Comparison of ENCODE assay signal across 8 cellular contexts in genomic region chrX:47568656-47569295, GRCh38. TPM values are rescaled to one million over a fixed set of nuclear protein-coding genes. Genes with fewer than 3 reads are reported as not detected.
DNase-seq lines count a peak whose midpoint lies in the region; ATAC-seq and TF ChIP-seq lines count a peak whose summit lies in the region.

No MANE protein-coding gene starts in this region.

- H3K4me3 Mint-ChIP-seq in activated T-cell treated with anti-CD3 and anti-CD28 coated beads, Interleukin-2, amount 50 U/mL, for 24 hours, result no peak overlapping the region

- DNase-seq in activated T-cell treated with anti-CD3 and anti-CD28 coated beads, Interleukin-2, amount 50 U/mL, for 1 hour, result peak; percentile 38
- no peak for DNase-seq in activated T-cell treated with anti-CD3 and anti-CD28 coated beads, Interleukin-2, amount 50 U/mL, for 24 hours
- DNase-seq in SW480 (ENCODE audit: low spot score) (peak; percentile 13), fibroblast of lung (ENCODE audit: low read depth in 2 of 2) (no peak), hippocampal formation (lab: John Stamatoyannopoulos, UW) (no peak), lower leg skin (ENCODE audit: low spot score in 2 of 2) (no peak), HuH-7.5 (ENCODE audit: low spot score) (no peak)
- peak; percentile 44 for DNase-seq in stimulated activated naive CD8-positive, alpha-beta T cell treated with anti-CD3 and anti-CD28 coated beads, Interleukin-15, Interleukin-2, amounts not matched to agents 100 U/mL and 50 U/mL, for 24 hours

- no peaks in the 10 kb centered on the region for H3K9me3 Mint-ChIP-seq in activated T-cell treated with anti-CD3 and anti-CD28 coated beads, Interleukin-2, amount 50 U/mL, for 24 hours

- no peaks in the 10 kb centered on the region for H4K20me1 ChIP-seq in fibroblast of lung (ENCODE audit: control insufficient read depth, extremely low read depth, insufficient read depth, low read length)

- no peak for TF ChIP-seq POLR2A in lower leg skin (IDR thresholded peaks at IDR 0.05)

- H3K36me3 ChIP-seq in fibroblast of lung (ENCODE audit: control insufficient read depth, insufficient read depth, low read length), result peaks cover 3% of the 10 kb centered on the region

- no peak overlapping the region for H3K4me2 ChIP-seq in fibroblast of lung (ENCODE audit: extremely low read depth, insufficient read depth, low read length)

- TF ChIP-seq CTCF in fibroblast of lung (conservative IDR thresholded peaks at IDR 0.05 in 1 of 2, IDR thresholded peaks at IDR 0.05 in 1 of 2; ENCODE audit: low read depth in 1 of 2, low read length in 2 of 2) (peak; percentile 16 to 38), lower leg skin (IDR thresholded peaks at IDR 0.05) (no peak)

- intact Hi-C loops in lower leg skin (cut with DNase I; ENCODE audit: low total_unique reads), result no loop called here

- no peaks in the 10 kb centered on the region for H3K9me3 ChIP-seq in fibroblast of lung (ENCODE audit: control insufficient read depth, insufficient read depth, low read depth, low read length)

- H2AFZ ChIP-seq in fibroblast of lung (ENCODE audit: low read length), result no peak overlapping the region

- peaks cover 80% of the 10 kb centered on the region for H3K36me3 Mint-ChIP-seq in activated T-cell treated with anti-CD3 and anti-CD28 coated beads, Interleukin-2, amount 50 U/mL, for 24 hours (ENCODE audit: low read depth)

- no peak overlapping the region for H3K4me3 ChIP-seq in fibroblast of lung (replicated peaks in 1 of 4; ENCODE audit: control extremely low read depth in 1 of 4, insufficient read depth in 1 of 4, low read depth in 3 of 4, low read length in 4 of 4)
- H3K4me3 ChIP-seq in lower leg skin (ENCODE audit: low read depth, poor library complexity, severe bottlenecking), result no peak overlapping the region

- H3K4me1 ChIP-seq in fibroblast of lung (ENCODE audit: control insufficient read depth, extremely low read depth, insufficient read depth, low read length), result no peaks in the 10 kb centered on the region

- H3K9ac ChIP-seq in fibroblast of lung (ENCODE audit: insufficient read depth, low read length), result no peak overlapping the region

- no peak overlapping the region for H3K27ac Mint-ChIP-seq in activated T-cell treated with anti-CD3 and anti-CD28 coated beads, Interleukin-2, amount 50 U/mL, for 24 hours

- H3K27ac ChIP-seq in fibroblast of lung (ENCODE audit: insufficient read depth, low read length), result no peak overlapping the region

- WGBS in lower leg skin, 2 donors, result 82 to 87% methylated on average over 12 to 13 of the region's 13 CpGs

- H3K4me1 Mint-ChIP-seq in activated T-cell treated with anti-CD3 and anti-CD28 coated beads, Interleukin-2, amount 50 U/mL, for 24 hours (ENCODE audit: low read depth), result peaks cover 23% of the 10 kb centered on the region

- peaks cover 25% of the 10 kb centered on the region for H3K27me3 Mint-ChIP-seq in activated T-cell treated with anti-CD3 and anti-CD28 coated beads, Interleukin-2, amount 50 U/mL, for 24 hours

- H3K79me2 ChIP-seq in fibroblast of lung (ENCODE audit: control insufficient read depth, insufficient read depth, low read length), result no peaks in the 10 kb centered on the region

- H3K27me3 ChIP-seq in fibroblast of lung (ENCODE audit: control insufficient read depth, insufficient read depth, low read length), result no peaks in the 10 kb centered on the region

- ATAC-seq in stimulated activated naive CD8-positive, alpha-beta T cell treated with anti-CD3 and anti-CD28 coated beads, Interleukin-15, Interleukin-2, amounts not matched to agents 100 U/mL and 50 U/mL, for 24 hours, result no peak

RNA-seq across cellular contexts. Expression of gene ARAF, which starts 7.8 kb away (rescaled TPM):
- total RNA-seq in fibroblast of lung, result 10.3 and 14.4 TPM in 2 replicates
- polyA plus RNA-seq in fibroblast of lung, result 40.9 and 48.8 TPM in 2 replicates
- polyA plus RNA-seq in fibroblast of lung (2012), result 40.2 and 48.0 TPM in 2 replicates
- polyA minus RNA-seq in fibroblast of lung (ENCODE audit: low replicate concordance), result 150 and 194 TPM in 2 replicates
- 10 to 100 TPM; 26.8 to 46.4 (median 34.5) TPM for total RNA-seq in lower leg skin

RNA-seq across cellular contexts. Expression of gene TIMP1, which starts 13.5 kb away (rescaled TPM):
- 460 and 845 TPM in 2 replicates for total RNA-seq in fibroblast of lung
- polyA plus RNA-seq in fibroblast of lung, result 1,117 and 2,877 TPM in 2 replicates
- polyA plus RNA-seq in fibroblast of lung (2012), result 1,728 and 3,544 TPM in 2 replicates
- polyA minus RNA-seq in fibroblast of lung (ENCODE audit: low replicate concordance), result 4,396 and 5,420 TPM in 2 replicates
- total RNA-seq in lower leg skin, result 10 to 100 TPM; 27.5 to 82.1 (median 53.5) TPM

RNA-seq across cellular contexts. Expression of gene SYN1, which starts 50.9 kb away (rescaled TPM):
- total RNA-seq in fibroblast of lung, result under 0.01 and 0.17 TPM in 2 replicates
- polyA plus RNA-seq in fibroblast of lung, result 0.56 and 1.4 TPM in 2 replicates
- polyA plus RNA-seq in fibroblast of lung (2012), result 1.0 and 1.9 TPM in 2 replicates
- polyA minus RNA-seq in fibroblast of lung (ENCODE audit: low replicate concordance), result 2.2 and 11.2 TPM in 2 replicates
- total RNA-seq in lower leg skin, result under 1 TPM in 3 of 4 donors, not detected in 1; 0.10 to 0.72 (median 0.61) TPM

Comparison
In these comparisons a context has a peak if more than half of its experiments do, and no peak if none do; other contexts are left out.
1. DNase-seq: peak in activated T-cell treated with anti-CD3 and anti-CD28 coated beads, Interleukin-2, amount 50 U/mL, for 1 hour (single experiment), SW480 (single experiment) and stimulated activated naive CD8-positive, alpha-beta T cell treated with anti-CD3 and anti-CD28 coated beads, Interleukin-15, Interleukin-2, amounts not matched to agents 100 U/mL and 50 U/mL, for 24 hours (single experiment); none in activated T-cell treated with anti-CD3 and anti-CD28 coated beads, Interleukin-2, amount 50 U/mL, for 24 hours (single experiment), fibroblast of lung (0 of 2), hippocampal formation (0 of 2), lower leg skin (0 of 2) and HuH-7.5 (single experiment).
2. CTCF ChIP-seq: peak in fibroblast of lung (2 of 2); none in lower leg skin (0 of 3).